Comparison of ENCODE assay signal across 1 cellular context in the genomic region with DNA sequence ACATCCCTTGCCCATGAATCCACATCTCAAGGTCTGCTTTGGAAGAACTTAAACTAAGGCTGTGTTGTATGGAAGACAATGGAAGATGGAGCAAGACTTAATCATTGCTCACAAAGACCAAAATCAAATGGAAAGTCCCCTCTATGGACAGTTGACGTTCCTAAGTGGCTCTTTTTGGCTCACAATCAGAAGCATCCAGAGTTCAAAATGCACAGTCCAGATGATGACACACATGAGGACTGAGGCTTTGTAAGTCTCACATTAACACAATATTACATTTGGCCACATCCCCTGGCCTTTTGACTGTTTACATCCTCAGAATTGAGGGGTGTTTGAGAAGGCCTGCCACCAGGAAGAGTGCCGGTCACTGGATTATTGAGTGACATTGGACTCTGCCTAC.
TF ChIP-seq lines count a peak whose summit lies in the region.

No MANE protein-coding gene starts in this region.

TF ChIP-seq in liver, 16 proteins besides CTCF, POLR2A, EP300 and RAD21:
- TF ChIP-seq, protein P1, sequence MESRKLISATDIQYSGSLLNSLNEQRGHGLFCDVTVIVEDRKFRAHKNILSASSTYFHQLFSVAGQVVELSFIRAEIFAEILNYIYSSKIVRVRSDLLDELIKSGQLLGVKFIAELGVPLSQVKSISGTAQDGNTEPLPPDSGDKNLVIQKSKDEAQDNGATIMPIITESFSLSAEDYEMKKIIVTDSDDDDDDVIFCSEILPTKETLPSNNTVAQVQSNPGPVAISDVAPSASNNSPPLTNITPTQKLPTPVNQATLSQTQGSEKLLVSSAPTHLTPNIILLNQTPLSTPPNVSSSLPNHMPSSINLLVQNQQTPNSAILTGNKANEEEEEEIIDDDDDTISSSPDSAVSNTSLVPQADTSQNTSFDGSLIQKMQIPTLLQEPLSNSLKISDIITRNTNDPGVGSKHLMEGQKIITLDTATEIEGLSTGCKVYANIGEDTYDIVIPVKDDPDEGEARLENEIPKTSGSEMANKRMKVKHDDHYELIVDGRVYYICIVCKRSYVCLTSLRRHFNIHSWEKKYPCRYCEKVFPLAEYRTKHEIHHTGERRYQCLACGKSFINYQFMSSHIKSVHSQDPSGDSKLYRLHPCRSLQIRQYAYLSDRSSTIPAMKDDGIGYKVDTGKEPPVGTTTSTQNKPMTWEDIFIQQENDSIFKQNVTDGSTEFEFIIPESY (IDR thresholded peaks at IDR 0.05), result no peak
- TF ChIP-seq, protein P2, sequence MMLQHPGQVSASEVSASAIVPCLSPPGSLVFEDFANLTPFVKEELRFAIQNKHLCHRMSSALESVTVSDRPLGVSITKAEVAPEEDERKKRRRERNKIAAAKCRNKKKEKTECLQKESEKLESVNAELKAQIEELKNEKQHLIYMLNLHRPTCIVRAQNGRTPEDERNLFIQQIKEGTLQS (IDR thresholded peaks at IDR 0.05), result no peak
- TF ChIP-seq SP1 (IDR thresholded peaks at IDR 0.05) (peak; percentile 34), YY1 (IDR thresholded peaks at IDR 0.05) (no peak), TAF1 (conservative IDR thresholded peaks at IDR 0.05) (no peak), HNF4G (IDR thresholded peaks at IDR 0.05) (no peak), HNF4A (conservative IDR thresholded peaks at IDR 0.05) (peak; percentile 80 to 86), GABPA (IDR thresholded peaks at IDR 0.05 in 1 of 2, conservative IDR thresholded peaks at IDR 0.05 in 1 of 2) (no peak), JUND (IDR thresholded peaks at IDR 0.05) (peak in 1 of 2 donors; percentile 42), FOXA2 (IDR thresholded peaks at IDR 0.05) (peak; percentile 48), EGR1 (IDR thresholded peaks at IDR 0.05; ENCODE audit: low read depth in 2 of 2) (no peak), NR2F2 (IDR thresholded peaks at IDR 0.05) (no peak), FOXA1 (IDR thresholded peaks at IDR 0.05) (no peak), RXRA (IDR thresholded peaks at IDR 0.05) (peak in 1 of 2 donors; percentile 61)
- TF ChIP-seq, protein P3, sequence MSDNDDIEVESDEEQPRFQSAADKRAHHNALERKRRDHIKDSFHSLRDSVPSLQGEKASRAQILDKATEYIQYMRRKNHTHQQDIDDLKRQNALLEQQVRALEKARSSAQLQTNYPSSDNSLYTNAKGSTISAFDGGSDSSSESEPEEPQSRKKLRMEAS (IDR thresholded peaks at IDR 0.05), result no peak
- TF ChIP-seq, protein P4, sequence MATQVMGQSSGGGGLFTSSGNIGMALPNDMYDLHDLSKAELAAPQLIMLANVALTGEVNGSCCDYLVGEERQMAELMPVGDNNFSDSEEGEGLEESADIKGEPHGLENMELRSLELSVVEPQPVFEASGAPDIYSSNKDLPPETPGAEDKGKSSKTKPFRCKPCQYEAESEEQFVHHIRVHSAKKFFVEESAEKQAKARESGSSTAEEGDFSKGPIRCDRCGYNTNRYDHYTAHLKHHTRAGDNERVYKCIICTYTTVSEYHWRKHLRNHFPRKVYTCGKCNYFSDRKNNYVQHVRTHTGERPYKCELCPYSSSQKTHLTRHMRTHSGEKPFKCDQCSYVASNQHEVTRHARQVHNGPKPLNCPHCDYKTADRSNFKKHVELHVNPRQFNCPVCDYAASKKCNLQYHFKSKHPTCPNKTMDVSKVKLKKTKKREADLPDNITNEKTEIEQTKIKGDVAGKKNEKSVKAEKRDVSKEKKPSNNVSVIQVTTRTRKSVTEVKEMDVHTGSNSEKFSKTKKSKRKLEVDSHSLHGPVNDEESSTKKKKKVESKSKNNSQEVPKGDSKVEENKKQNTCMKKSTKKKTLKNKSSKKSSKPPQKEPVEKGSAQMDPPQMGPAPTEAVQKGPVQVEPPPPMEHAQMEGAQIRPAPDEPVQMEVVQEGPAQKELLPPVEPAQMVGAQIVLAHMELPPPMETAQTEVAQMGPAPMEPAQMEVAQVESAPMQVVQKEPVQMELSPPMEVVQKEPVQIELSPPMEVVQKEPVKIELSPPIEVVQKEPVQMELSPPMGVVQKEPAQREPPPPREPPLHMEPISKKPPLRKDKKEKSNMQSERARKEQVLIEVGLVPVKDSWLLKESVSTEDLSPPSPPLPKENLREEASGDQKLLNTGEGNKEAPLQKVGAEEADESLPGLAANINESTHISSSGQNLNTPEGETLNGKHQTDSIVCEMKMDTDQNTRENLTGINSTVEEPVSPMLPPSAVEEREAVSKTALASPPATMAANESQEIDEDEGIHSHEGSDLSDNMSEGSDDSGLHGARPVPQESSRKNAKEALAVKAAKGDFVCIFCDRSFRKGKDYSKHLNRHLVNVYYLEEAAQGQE (IDR thresholded peaks at IDR 0.05), result no peak
